Comparison of ENCODE assay signal across 1 cellular context in genomic region chr21:31901342-31901741, GRCh38.
TF ChIP-seq lines count a peak whose summit lies in the region.

No MANE protein-coding gene starts in this region.

TF ChIP-seq in HepG2, 621 proteins besides CTCF, POLR2A, EP300 and RAD21 (continued from another document):
- TF ChIP-seq GPBP1L1 (CRISPR knock-in tag; IDR thresholded peaks at IDR 0.05) (no peak), RARA (CRISPR knock-in tag; IDR thresholded peaks at IDR 0.05) (no peak), ZEB1 (IDR thresholded peaks at IDR 0.05; ENCODE audit: insufficient replicate concordance, low read depth) (peak; percentile 17), ZFY (CRISPR knock-in tag; IDR thresholded peaks at IDR 0.05) (peak; percentile 27; the same call in 1 of the 2 replicates), TEAD3 (CRISPR knock-in tag; optimal IDR thresholded peaks at IDR 0.05; ENCODE audit: borderline replicate concordance) (peak; percentile 40), TP53 (CRISPR knock-in tag; conservative IDR thresholded peaks at IDR 0.05) (no peak), POLR2AphosphoS5 (IDR thresholded peaks at IDR 0.05; ENCODE audit: low read depth, low read length) (0 out of 2 replicates have a peak, but pooled peaks have one; percentile 24), HNF1A (IDR thresholded peaks at IDR 0.05; ENCODE audit: low read depth) (peak; percentile 32; the same call in 1 of the 2 replicates), HNF1A (CRISPR knock-in tag; IDR thresholded peaks at IDR 0.05; ENCODE audit: borderline replicate concordance) (no peak), KLF6 (CRISPR knock-in tag; IDR thresholded peaks at IDR 0.05) (no peak)
TF ChIP-seq in HepG2: peak in this region for 8.
